Comparison of ENCODE assay signal across 8 cellular contexts in the genomic region with DNA sequence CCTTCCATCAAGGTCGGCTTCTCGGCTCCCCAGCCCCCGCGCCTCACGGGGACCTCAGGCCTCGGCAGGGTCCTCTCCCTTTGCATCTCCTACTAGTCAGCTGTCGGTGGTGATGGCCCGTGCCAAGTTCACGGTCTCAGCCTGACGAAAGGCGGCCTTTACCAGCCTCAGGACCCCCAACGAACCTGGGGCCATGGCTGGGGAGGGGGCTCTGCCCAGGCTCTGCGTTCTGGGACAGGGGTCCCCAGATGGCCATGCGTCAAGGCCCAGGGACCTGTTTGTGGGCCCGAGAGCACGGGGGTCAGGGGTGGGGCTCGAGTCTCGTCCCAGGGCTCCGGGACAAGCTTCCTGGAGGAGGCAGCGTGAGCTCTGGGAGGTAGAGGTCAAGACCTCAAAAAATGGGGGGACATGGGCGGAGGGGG. TPM values are rescaled to one million over a fixed set of nuclear protein-coding genes. Genes with fewer than 3 reads are reported as not detected.
A peak's percentile ranks its signal among the peaks of the same experiment; 100 is the strongest.
DNase-seq lines count a peak whose midpoint lies in the region; ATAC-seq and TF ChIP-seq lines count a peak whose summit lies in the region.

No MANE protein-coding gene starts in this region.

- no peaks in the 10 kb centered on the region for H3K36me3 ChIP-seq in MM.1S (replicated peaks; ENCODE audit: insufficient read depth, low read length)

- H3K9me3 Mint-ChIP-seq in dendritic cell treated with granulocyte-macrophage colony-stimulating factor and Interleukin-4, amounts not matched to agents 40 ng/mL and 50 ng/mL, for 4 days = no peaks in the 10 kb centered on the region
- H3K9me3 Mint-ChIP-seq in naive B cell = no peaks in the 10 kb centered on the region

- no peak for DNase-seq in AG10803 (ENCODE audit: low read depth)
- DNase-seq in MM.1S = no peak
- DNase-seq in naive B cell = no peak
- DNase-seq in NCI-H226 = no peak
- DNase-seq in SK-N-DZ (ENCODE audit: low spot score) = no peak

- H3K4me2 ChIP-seq in MM.1S (ENCODE audit: low read depth, low read length) = peak overlapping the region; percentile 57; the same call in 1 of the 2 replicates

- intact Hi-C loops in dendritic cell treated with granulocyte-macrophage colony-stimulating factor and Interleukin-4, amounts not matched to agents 40 ng/mL and 50 ng/mL, for 4 days (cut with micrococcal nuclease) = loop anchor here (2.0 to 5.0 kb wide), 4 partner anchors 23 to 135 kb away; a partner anchor contains a TSS

- peak overlapping the region; percentile 96 for H3K27ac Mint-ChIP-seq in dendritic cell treated with granulocyte-macrophage colony-stimulating factor and Interleukin-4, amounts not matched to agents 40 ng/mL and 50 ng/mL, for 4 days
- H3K27ac Mint-ChIP-seq in naive B cell = peak overlapping the region in 3 of 6 donors; percentile 72 to 90 (median 79)

- no peaks in the 10 kb centered on the region for H4K20me1 ChIP-seq in MM.1S (ENCODE audit: insufficient read depth, low read length)

- no peaks in the 10 kb centered on the region for H3K27me3 Mint-ChIP-seq in dendritic cell treated with granulocyte-macrophage colony-stimulating factor and Interleukin-4, amounts not matched to agents 40 ng/mL and 50 ng/mL, for 4 days
- no peaks in the 10 kb centered on the region for H3K27me3 Mint-ChIP-seq in naive B cell

- H3K9me2 ChIP-seq in MM.1S (replicated peaks; ENCODE audit: insufficient read depth, low read length) = no peaks in the 10 kb centered on the region

- peak overlapping the region; percentile 82 for H3K4me3 Mint-ChIP-seq in dendritic cell treated with granulocyte-macrophage colony-stimulating factor and Interleukin-4, amounts not matched to agents 40 ng/mL and 50 ng/mL, for 4 days
- H3K4me3 Mint-ChIP-seq in naive B cell = peak overlapping the region in 7 of 8 donors; percentile 47 to 89 (median 74)

- no peak for ATAC-seq in naive B cell (ENCODE audit: low read depth in 2 of 2)
- ATAC-seq in HG03565 (IDR thresholded peaks at IDR 0.05; ENCODE audit: unreplicated experiment) = no peak
- no peak for ATAC-seq in HG03520 (IDR thresholded peaks at IDR 0.05; ENCODE audit: unreplicated experiment)

- TF ChIP-seq CTCF in AG10803 (conservative IDR thresholded peaks at IDR 0.05; ENCODE audit: low read length) (no peak), MM.1S (IDR thresholded peaks at IDR 0.05; ENCODE audit: low read length) (no peak)

- H2AFZ ChIP-seq in MM.1S (ENCODE audit: low read length) = peak overlapping the region; percentile 75

- H3F3A ChIP-seq in MM.1S (ENCODE audit: insufficient read depth, low read length) = no peaks in the 10 kb centered on the region

- peak overlapping the region; percentile 69; the same call in 1 of the 2 replicates for H3K9ac ChIP-seq in MM.1S (ENCODE audit: low read length)

- H3K9me3 ChIP-seq in MM.1S (replicated peaks; ENCODE audit: insufficient read depth, low read length) = no peaks in the 10 kb centered on the region

- H3K4me3 ChIP-seq in AG10803 (ENCODE audit: low read length) (peak overlapping the region; percentile 59), MM.1S (ENCODE audit: low read length) (peak overlapping the region; percentile 54)

- H3K79me2 ChIP-seq in MM.1S (ENCODE audit: low read length) = no peaks in the 10 kb centered on the region

- peaks cover 5% of the 10 kb centered on the region; the same call in 1 of the 2 replicates for H3K4me1 ChIP-seq in MM.1S (ENCODE audit: low read length)

- H3K27ac ChIP-seq in MM.1S (ENCODE audit: low read length) = no peak overlapping the region

- H3K27me3 ChIP-seq in MM.1S (replicated peaks; ENCODE audit: insufficient read depth, low read length) = no peaks in the 10 kb centered on the region

- peaks cover 20% of the 10 kb centered on the region for H3K4me1 Mint-ChIP-seq in dendritic cell treated with granulocyte-macrophage colony-stimulating factor and Interleukin-4, amounts not matched to agents 40 ng/mL and 50 ng/mL, for 4 days (ENCODE audit: low read depth)
- peaks cover 7 to 9% (median 9%) of the 10 kb centered on the region in 3 donors for H3K4me1 Mint-ChIP-seq in naive B cell

- H3K36me3 Mint-ChIP-seq in dendritic cell treated with granulocyte-macrophage colony-stimulating factor and Interleukin-4, amounts not matched to agents 40 ng/mL and 50 ng/mL, for 4 days (ENCODE audit: low read depth) = peaks cover 4% of the 10 kb centered on the region
- H3K36me3 Mint-ChIP-seq in naive B cell = no peaks in the 10 kb centered on the region

RNA-seq across cellular contexts. Expression of a gene that starts 32.8 kb away (rescaled TPM):
- 1 to 10 TPM in 3 of 6 donors, under 1 TPM in 3; 0.29 to 3.6 (median 0.96) TPM for polyA plus RNA-seq in naive B cell (ENCODE audit: low read depth in 6 of 6)
- polyA plus RNA-seq in SK-N-DZ (2014; cell fraction: cytosol; rRNA removed) = not detected in 2 replicates
- 0.04 TPM in 1 of 2 replicates, not detected in the other for polyA plus RNA-seq in SK-N-DZ (2014; cell fraction: nucleus; rRNA removed)

RNA-seq across cellular contexts. Expression of a gene that starts 46.7 kb away (rescaled TPM):
- 10 to 100 TPM; 12.7 to 25.0 (median 18.7) TPM for polyA plus RNA-seq in naive B cell (ENCODE audit: low read depth in 6 of 6)
- polyA plus RNA-seq in SK-N-DZ (2014; cell fraction: cytosol; rRNA removed) = 25.7 and 28.4 TPM in 2 replicates
- polyA plus RNA-seq in SK-N-DZ (2014; cell fraction: nucleus; rRNA removed) = 24.4 and 31.4 TPM in 2 replicates
